Comparison of ENCODE assay signal across 22 cellular contexts in the genomic region with DNA sequence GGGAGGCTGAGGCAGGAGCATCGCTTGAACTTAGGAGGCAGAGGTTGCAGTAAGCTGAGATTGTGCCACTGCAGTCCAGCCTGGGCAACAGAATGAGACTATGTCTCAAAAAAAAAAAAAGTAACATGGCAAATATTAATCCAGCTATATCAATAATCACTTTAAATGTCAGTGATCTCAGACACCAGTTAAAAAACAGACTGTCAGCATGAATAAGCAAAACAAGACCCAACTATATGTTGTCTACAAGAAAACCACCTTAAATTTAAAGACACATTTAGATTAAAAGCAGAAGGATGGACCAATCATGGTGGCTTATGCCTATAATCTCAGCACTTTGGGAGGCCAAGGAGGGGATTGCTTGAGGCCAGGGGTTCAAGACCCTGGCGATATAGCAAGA. TPM values are rescaled to one million over a fixed set of nuclear protein-coding genes. Genes with fewer than 3 reads are reported as not detected.
"Had no signal": no experiment of that assay in that cellular context is flagged by ENCODE, and none has a peak within 500 bp of the region (broad histone marks: within the 10 kb centered on the region; RNA-seq: fewer than 3 reads in every experiment).

No MANE protein-coding gene starts in this region.

- DNase-seq: activated CD4-positive, alpha-beta memory T cell treated with anti-CD3 and anti-CD28 coated beads, Interleukin-2, amount 10 ng/mL, durations not matched to agents 7 days and 5 days; activated CD4-positive, alpha-beta T cell treated with anti-CD3 and anti-CD28 coated beads for 36 hours; activated CD4-positive, alpha-beta T cell treated with anti-CD3 and anti-CD28 coated beads, Interleukin-2, amount 50 U/mL, for 1 hour; activated CD4-positive, CD25-positive, alpha-beta regulatory T cell; activated gamma-delta T cell; activated naive CD4-positive, alpha-beta T cell treated with anti-CD3 and anti-CD28 coated beads for 36 hours; activated T-cell treated with anti-CD3 and anti-CD28 coated beads for 4 hours; activated T-cell treated with anti-CD3 and anti-CD28 coated beads, Interleukin-2, amount 50 U/mL, for 48 hours; amygdala; NCI-H1105 treated with DMSO at 0.1 percent for 48 hours; NCI-H1436 treated with DMSO at 0.1 percent for 48 hours; NCI-H187; NCI-H2081; NCI-H510A treated with DMSO at 0.1 percent for 48 hours; SIG-M5; T-helper 17 cell; T-helper 9 cell had no signal

- H3K27ac Mint-ChIP-seq: activated CD4-positive, alpha-beta memory T cell treated with anti-CD3 and anti-CD28 coated beads, Interleukin-2, amount 10 ng/mL, durations not matched to agents 7 days and 5 days; activated CD4-positive, alpha-beta T cell treated with anti-CD3 and anti-CD28 coated beads for 36 hours; activated naive CD4-positive, alpha-beta T cell treated with anti-CD3 and anti-CD28 coated beads for 36 hours; activated naive CD8-positive, alpha-beta T cell; activated T-helper 17 cell treated with anti-CD3 and anti-CD28 coated beads, Interleukin-2, amount 50 U/mL, for 72 hours; T-helper 17 cell had no signal

- H3K4me1 Mint-ChIP-seq: activated CD4-positive, alpha-beta memory T cell treated with anti-CD3 and anti-CD28 coated beads, Interleukin-2, amount 10 ng/mL, durations not matched to agents 7 days and 5 days; activated CD4-positive, alpha-beta T cell treated with anti-CD3 and anti-CD28 coated beads for 36 hours; activated T-helper 17 cell treated with anti-CD3 and anti-CD28 coated beads, Interleukin-2, amount 50 U/mL, for 72 hours; brain; central memory CD8-positive, alpha-beta T cell had no signal

- H3K36me3 Mint-ChIP-seq: activated naive CD8-positive, alpha-beta T cell had no signal

- ATAC-seq: activated CD4-positive, alpha-beta T cell treated with anti-CD3 and anti-CD28 coated beads for 36 hours; activated T-helper 17 cell treated with anti-CD3 and anti-CD28 coated beads, Interleukin-2, amount 50 U/mL, for 72 hours; T-helper 17 cell had no signal

- H3K9me3 Mint-ChIP-seq: activated CD4-positive, alpha-beta memory T cell treated with anti-CD3 and anti-CD28 coated beads, Interleukin-2, amount 10 ng/mL, durations not matched to agents 7 days and 5 days; activated naive CD4-positive, alpha-beta T cell treated with anti-CD3 and anti-CD28 coated beads for 36 hours; central memory CD8-positive, alpha-beta T cell had no signal

- H3K4me3 Mint-ChIP-seq: activated CD4-positive, alpha-beta memory T cell treated with anti-CD3 and anti-CD28 coated beads, Interleukin-2, amount 10 ng/mL, durations not matched to agents 7 days and 5 days; activated CD4-positive, alpha-beta T cell treated with anti-CD3 and anti-CD28 coated beads for 36 hours; activated naive CD4-positive, alpha-beta T cell treated with anti-CD3 and anti-CD28 coated beads for 36 hours; activated naive CD8-positive, alpha-beta T cell; activated T-helper 17 cell treated with anti-CD3 and anti-CD28 coated beads, Interleukin-2, amount 50 U/mL, for 72 hours; brain; central memory CD8-positive, alpha-beta T cell; T-helper 17 cell had no signal

RNA-seq across cellular contexts. Expression of a gene that starts 52.7 kb away (rescaled TPM):
- total RNA-seq: activated CD4-positive, alpha-beta memory T cell treated with anti-CD3 and anti-CD28 coated beads, Interleukin-2, amount 10 ng/mL, durations not matched to agents 7 days and 5 days; activated CD4-positive, alpha-beta T cell treated with anti-CD3 and anti-CD28 coated beads for 36 hours; activated CD8-positive, alpha-beta memory T cell treated with anti-CD3 and anti-CD28 coated beads for 36 hours; activated naive CD4-positive, alpha-beta T cell treated with anti-CD3 and anti-CD28 coated beads for 36 hours; activated T-helper 17 cell treated with anti-CD3 and anti-CD28 coated beads, Interleukin-2, amount 50 U/mL, for 72 hours; T-helper 17 cell had no signal
